ENCODE assay signal across 8 cellular contexts in the genomic region with DNA sequence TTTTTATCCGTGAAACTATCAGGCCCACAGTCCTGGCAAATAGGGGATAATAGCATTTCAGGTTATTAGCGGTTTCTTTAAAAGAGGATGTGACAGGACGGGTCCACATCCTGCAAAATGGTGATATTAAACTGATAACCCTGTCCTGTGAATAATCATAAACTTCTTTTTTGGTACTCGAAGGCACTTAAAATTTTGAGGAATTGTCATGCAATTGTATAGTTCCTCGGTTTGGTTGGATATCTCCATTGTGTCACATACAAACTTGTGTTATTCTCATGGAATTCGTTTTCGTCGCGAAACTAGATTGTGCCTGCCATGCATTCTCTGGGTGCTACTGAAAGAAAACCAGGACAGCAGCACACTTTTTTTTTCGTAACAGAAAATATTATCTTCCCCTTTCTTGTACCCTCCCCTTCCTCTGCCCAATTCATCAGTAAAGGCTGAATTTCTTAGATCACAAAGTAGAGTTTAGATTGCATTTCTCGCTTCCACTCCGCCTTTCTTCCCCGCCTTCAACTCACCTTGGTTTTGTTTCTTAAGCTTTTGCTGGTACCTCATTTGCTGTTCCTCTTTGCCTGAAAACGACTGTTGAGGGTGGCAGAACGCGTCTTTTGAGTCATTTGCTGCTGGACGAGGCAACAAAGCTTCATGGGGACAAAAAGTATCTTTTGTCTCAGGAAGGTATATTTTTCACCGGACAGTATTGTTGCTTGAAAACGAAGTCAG. TPM values are rescaled to one million over a fixed set of nuclear protein-coding genes. Genes with fewer than 3 reads are reported as not detected.
A peak's percentile ranks its signal among the peaks of the same experiment; 100 is the strongest.
DNase-seq lines count a peak whose midpoint lies in the region; ATAC-seq and TF ChIP-seq lines count a peak whose summit lies in the region.

No MANE protein-coding gene starts in this region.

- H3K9me3 Mint-ChIP-seq in GM23338 (no peaks in the 10 kb centered on the region), activated B cell treated with CpG ODN at 0.5 μM for 24 hours (no peaks in the 10 kb centered on the region)
- no peaks in the 10 kb centered on the region for H3K9me3 Mint-ChIP-seq in stimulated activated naive CD8-positive, alpha-beta T cell treated with anti-CD3 and anti-CD28 coated beads, Interleukin-15, amount 100 ng/mL, for 72 hours

- no peak for TF ChIP-seq CTCF in GM23338 (conservative IDR thresholded peaks at IDR 0.05; ENCODE audit: low read depth in 2 of 2)
- no peak for TF ChIP-seq CTCF in activated B cell treated with CpG ODN at 0.5 μM for 24 hours (IDR thresholded peaks at IDR 0.05)

- POLR2A ChIA-PET in activated B cell treated with CpG ODN at 0.5 μM for 24 hours (lab: Charles Lee) = interaction anchor here (0.7 to 0.8 kb wide), 2 partner anchors 72 to 86 kb away, joined by 3 read pairs; no protein-coding TSS in a partner anchor

- H3K9ac ChIP-seq in iPS-15b (ENCODE audit: low read depth, low read length) = no peak overlapping the region
- no peak overlapping the region for H3K9ac ChIP-seq in Karpas-422 (ENCODE audit: low read length)

- H3K4me1 ChIP-seq in GM23338 (ENCODE audit: insufficient read depth) (peaks cover 23% of the 10 kb centered on the region), iPS-15b (ENCODE audit: control insufficient read depth, insufficient read depth, low read length) (peaks cover 2% of the 10 kb centered on the region), Karpas-422 (ENCODE audit: low read length) (no peaks in the 10 kb centered on the region)

- no peak for ATAC-seq in GM23338
- ATAC-seq in activated B cell treated with CpG ODN at 0.5 μM for 24 hours (ENCODE audit: low read depth) = peak; percentile 1
- ATAC-seq in stimulated activated naive CD8-positive, alpha-beta T cell treated with anti-CD3 and anti-CD28 coated beads, Interleukin-15, amount 100 ng/mL, for 72 hours = peak; percentile 1
- no peak for ATAC-seq in GM18861 (IDR thresholded peaks at IDR 0.05; ENCODE audit: unreplicated experiment)

- H3K27ac Mint-ChIP-seq in GM23338 (no peak overlapping the region), activated B cell treated with CpG ODN at 0.5 μM for 24 hours (peak overlapping the region; percentile 55)
- H3K27ac Mint-ChIP-seq in stimulated activated naive CD8-positive, alpha-beta T cell treated with anti-CD3 and anti-CD28 coated beads, Interleukin-15, amount 100 ng/mL, for 72 hours = peak overlapping the region; percentile 61 to 71

- DNase-seq in ELR (ENCODE audit: low read depth) = peak; percentile 15
- no peak for DNase-seq in GM23338 (ENCODE audit: low spot score)
- no peak for DNase-seq in activated B cell treated with CpG ODN at 0.5 μM for 24 hours
- DNase-seq in stimulated activated naive CD8-positive, alpha-beta T cell treated with anti-CD3 and anti-CD28 coated beads, Interleukin-15, amount 100 ng/mL, for 72 hours = no peak
- no peak for DNase-seq in Karpas-422
- no peak for DNase-seq in activated CD8-positive, alpha-beta memory T cell treated with anti-CD3 and anti-CD28 coated beads for 24 hours

- CTCF ChIA-PET in activated B cell treated with CpG ODN at 0.5 μM for 24 hours (lab: Charles Lee) = no interaction called here

- H3K4me1 Mint-ChIP-seq in GM23338 (peaks cover 31% of the 10 kb centered on the region), activated B cell treated with CpG ODN at 0.5 μM for 24 hours (peaks cover 28% of the 10 kb centered on the region)
- H3K4me1 Mint-ChIP-seq in stimulated activated naive CD8-positive, alpha-beta T cell treated with anti-CD3 and anti-CD28 coated beads, Interleukin-15, amount 100 ng/mL, for 72 hours = peaks cover 42% of the 10 kb centered on the region

- H3K79me2 ChIP-seq in GM23338 (replicated peaks; ENCODE audit: insufficient read depth) = peaks cover 55% of the 10 kb centered on the region
- no peaks in the 10 kb centered on the region for H3K79me2 ChIP-seq in Karpas-422 (ENCODE audit: low read length)

- H3K27me3 Mint-ChIP-seq in GM23338 (ENCODE audit: insufficient read depth, low read depth, poor library complexity) (peaks cover 5% of the 10 kb centered on the region), activated B cell treated with CpG ODN at 0.5 μM for 24 hours (no peaks in the 10 kb centered on the region)
- H3K27me3 Mint-ChIP-seq in stimulated activated naive CD8-positive, alpha-beta T cell treated with anti-CD3 and anti-CD28 coated beads, Interleukin-15, amount 100 ng/mL, for 72 hours = no peaks in the 10 kb centered on the region

- H3K4me3 ChIP-seq in GM23338 = peak overlapping the region; percentile 90
- H3K4me3 ChIP-seq in iPS-15b (ENCODE audit: low read depth, low read length) = peak overlapping the region; percentile 90
- no peak overlapping the region for H3K4me3 ChIP-seq in Karpas-422 (ENCODE audit: low read length)

- H3K36me3 ChIP-seq in GM23338 (ENCODE audit: insufficient read depth) (no peaks in the 10 kb centered on the region), iPS-15b (ENCODE audit: control insufficient read depth, insufficient read depth, low read length) (no peaks in the 10 kb centered on the region), Karpas-422 (ENCODE audit: insufficient read depth, low read length) (no peaks in the 10 kb centered on the region)

- H3K4me3 Mint-ChIP-seq in GM23338 (no peak overlapping the region; the same call in 2 of the 3 replicates), activated B cell treated with CpG ODN at 0.5 μM for 24 hours (no peak overlapping the region)
- H3K4me3 Mint-ChIP-seq in stimulated activated naive CD8-positive, alpha-beta T cell treated with anti-CD3 and anti-CD28 coated beads, Interleukin-15, amount 100 ng/mL, for 72 hours = no peak overlapping the region

- H3K9me3 ChIP-seq in iPS-15b (ENCODE audit: control insufficient read depth, insufficient read depth, low read length) (no peaks in the 10 kb centered on the region), Karpas-422 (ENCODE audit: low read length) (no peaks in the 10 kb centered on the region)

- no peaks in the 10 kb centered on the region for H3K36me3 Mint-ChIP-seq in GM23338 (ENCODE audit: low read depth)
- H3K36me3 Mint-ChIP-seq in activated B cell treated with CpG ODN at 0.5 μM for 24 hours (ENCODE audit: low read depth) = no peaks in the 10 kb centered on the region

- H3K4me2 ChIP-seq in GM23338 = peak overlapping the region; percentile 94
- no peak overlapping the region for H3K4me2 ChIP-seq in Karpas-422 (ENCODE audit: low read depth, low read length, poor library complexity, severe bottlenecking)

- intact Hi-C loops in activated B cell treated with CpG ODN at 0.5 μM for 24 hours (cut with micrococcal nuclease) = loop anchor here (1.0 to 5.0 kb wide), 8 partner anchors 12 to 905 kb away; a partner anchor contains a TSS

- peaks cover 17% of the 10 kb centered on the region for H3K27me3 ChIP-seq in GM23338 (ENCODE audit: insufficient read depth)
- H3K27me3 ChIP-seq in iPS-15b (ENCODE audit: control insufficient read depth, insufficient read depth, low read length) = peaks cover 14% of the 10 kb centered on the region
- H3K27me3 ChIP-seq in Karpas-422 (ENCODE audit: low read length) = 0 out of 2 replicates have a peak, but pooled peaks cover 2% of the 10 kb centered on the region

- peaks cover 7% of the 10 kb centered on the region for H3K9me2 ChIP-seq in GM23338 (ENCODE audit: insufficient read depth)
- no peaks in the 10 kb centered on the region for H3K9me2 ChIP-seq in Karpas-422 (replicated peaks; ENCODE audit: insufficient read depth, low read length)

- H4K20me1 ChIP-seq in GM23338 (replicated peaks; ENCODE audit: insufficient read depth) (peaks cover 8% of the 10 kb centered on the region), Karpas-422 (ENCODE audit: insufficient read depth, low read depth, low read length) (no peaks in the 10 kb centered on the region)

- peak overlapping the region; percentile 82; the same call in 1 of the 2 replicates for H2AFZ ChIP-seq in GM23338
- H2AFZ ChIP-seq in Karpas-422 (ENCODE audit: low read length) = no peak overlapping the region

- no peaks in the 10 kb centered on the region for H3F3A ChIP-seq in GM23338 (replicated peaks; ENCODE audit: low read depth)

- H3K27ac ChIP-seq in GM23338 (ENCODE audit: low read depth) = no peak overlapping the region
- no peak overlapping the region for H3K27ac ChIP-seq in Karpas-422 (ENCODE audit: low read length)

TF ChIP-seq in GM23338, 12 proteins besides CTCF, POLR2A, EP300 and RAD21:
- no peak for TF ChIP-seq STAT1 (IDR thresholded peaks at IDR 0.05; ENCODE audit: unreplicated experiment)
- TF ChIP-seq ZNF114 (CRISPR knock-in tag; IDR thresholded peaks at IDR 0.05) = no peak
- no peak for TF ChIP-seq EZH2 (IDR thresholded peaks at IDR 0.05; ENCODE audit: low read depth, unreplicated experiment)
- TF ChIP-seq POLR2AphosphoS5 (IDR thresholded peaks at IDR 0.05; ENCODE audit: low read depth) = no peak

RNA-seq across cellular contexts. Expression of a gene that starts 1.3 kb away (rescaled TPM):
- 33.5 and 35.0 TPM in 2 replicates for total RNA-seq in GM23338 (2014; rRNA removed; shearing (Covaris generic))
- polyA plus RNA-seq in GM23338 (2016; fragmentation: Nextera tagmentation; extraction: Ambion mirVana) = 6.9 and 7.4 TPM in 2 replicates
- 5.3 and 6.1 TPM in 2 replicates for total RNA-seq in activated B cell treated with CpG ODN at 0.5 μM for 24 hours
- not detected in 2 replicates for total RNA-seq in Karpas-422 (2014; rRNA removed; shearing (Covaris generic); ENCODE audit: low replicate concordance)

Comparison
In these comparisons a context has a peak if more than half of its experiments do, and no peak if none do; other contexts are left out.
1. ATAC-seq: peak in activated B cell treated with CpG ODN at 0.5 μM for 24 hours (single experiment) and stimulated activated naive CD8-positive, alpha-beta T cell treated with anti-CD3 and anti-CD28 coated beads, Interleukin-15, amount 100 ng/mL, for 72 hours (single experiment); none in GM23338 (single experiment) and GM18861 (single experiment).